ENCODE assay signal across 8 cellular contexts in genomic region chr1:52055066-52055853, GRCh38. TPM values are rescaled to one million over a fixed set of nuclear protein-coding genes. Genes with fewer than 3 reads are reported as not detected.
DNase-seq lines count a peak whose midpoint lies in the region; TF ChIP-seq lines count a peak whose summit lies in the region.

TSS of gene TXNDC12 (minus strand) at chr1:52055191. CDS start at chr1:52055096, 95 bp downstream.

- peak within 1 kb of the TSS; percentile 72 for H3K9ac ChIP-seq in neural progenitor cell

- peak within 1 kb of the TSS; percentile 86 for H3K4me3 ChIP-seq in neural progenitor cell

- no peaks in the 10 kb centered on the region for H3K9me3 ChIP-seq in neural progenitor cell (ENCODE audit: low read depth)

- H3K4me1 Mint-ChIP-seq in neural progenitor cell: peaks cover 35% of the 10 kb centered on the region

- H3K27ac Mint-ChIP-seq in neural progenitor cell: peak within 1 kb of the TSS; percentile 99

- H3K79me2 ChIP-seq in neural progenitor cell (ENCODE audit: low read depth): peaks cover 89% of the 10 kb centered on the region

- no peaks in the 10 kb centered on the region for H3K9me3 Mint-ChIP-seq in neural progenitor cell

- H3K4me1 ChIP-seq in neural progenitor cell: peaks cover 20% of the 10 kb centered on the region

- peaks cover 7% of the 10 kb centered on the region for H3K36me3 Mint-ChIP-seq in neural progenitor cell

- H3K27ac ChIP-seq in neural progenitor cell (peak within 1 kb of the TSS; percentile 14), substantia nigra (ENCODE audit: low read depth, low read length, poor library complexity, severe bottlenecking) (peak within 1 kb of the TSS; percentile 89)

- no peaks in the 10 kb centered on the region for H3K27me3 ChIP-seq in neural progenitor cell

- H2AFZ ChIP-seq in neural progenitor cell (replicated peaks): peak within 1 kb of the TSS; percentile 54

- no peak for TF ChIP-seq CTCF in neural progenitor cell (IDR thresholded peaks at IDR 0.05)

- H3K4me2 ChIP-seq in neural progenitor cell: peak within 1 kb of the TSS; percentile 94

- in situ Hi-C loops in SK-MEL-5 (cut with HindIII; ENCODE audit: low pct_unique_long_range_greater_than_20kb, low sequenced_read_pairs): loop anchor here (25.0 kb wide), 1 partner anchor 257 kb away; no protein-coding TSS in a partner anchor

- H4K20me1 ChIP-seq in neural progenitor cell (ENCODE audit: low read depth): peaks cover 36% of the 10 kb centered on the region

- DNase-seq in ELR (ENCODE audit: low read depth): peak; percentile 96
- peak; percentile 92 for DNase-seq in HCEC 1CT
- DNase-seq in MV-4-11 (lab: John Stamatoyannopoulos, UW): peak; percentile 90
- peak; percentile 91 for DNase-seq in SK-MEL-5 (ENCODE audit: low read depth, low spot score)
- peak; percentile 65 for DNase-seq in activated naive CD4-positive, alpha-beta T cell treated with Interleukin-2 at 50 U/mL for 16 hours
- DNase-seq in foreskin melanocyte: peak; percentile 84
- DNase-seq in neural progenitor cell (ENCODE audit: low spot score): peak; percentile 89
- DNase-seq in substantia nigra (lab: John Stamatoyannopoulos, UW): peak; percentile 26 to 88 (median 71)

- H3K4me3 Mint-ChIP-seq in neural progenitor cell: peak within 1 kb of the TSS; percentile 100

- peaks cover 13% of the 10 kb centered on the region for H3F3A ChIP-seq in neural progenitor cell (ENCODE audit: low read depth)

- H3K36me3 ChIP-seq in neural progenitor cell: peaks cover 4% of the 10 kb centered on the region

- peaks cover 2% of the 10 kb centered on the region for H3K27me3 Mint-ChIP-seq in neural progenitor cell (ENCODE audit: insufficient read depth, low read depth)

RNA-seq across cellular contexts. Expression of gene TXNDC12, which starts in this region (rescaled TPM):
- total RNA-seq in SK-MEL-5 (2014; rRNA removed; shearing (Covaris generic)): 89.9 and 97.9 TPM in 2 replicates
- 102 and 108 TPM in 2 replicates for polyA plus RNA-seq in SK-MEL-5 (2015; cell fraction: cytosol; rRNA removed)
- polyA plus RNA-seq in SK-MEL-5 (2015; cell fraction: nucleus; rRNA removed): 20.3 and 25.8 TPM in 2 replicates
- total RNA-seq in neural progenitor cell (ENCODE audit: low replicate concordance): 64.5 and 75.3 TPM in 2 replicates

Comparison
In these comparisons a context has a peak if more than half of its experiments do, and no peak if none do; other contexts are left out.
1. Peak in every context shown above with its lines: DNase-seq, H3K4me3 ChIP-seq and H3K27ac ChIP-seq.